Comparison of ENCODE assay signal across 1 cellular context in genomic region chr1:66335859-66336640, GRCh38.
TF ChIP-seq lines count a peak whose summit lies in the region.

No MANE protein-coding gene starts in this region.

TF ChIP-seq in endothelial cell of umbilical vein, 7 proteins besides CTCF, POLR2A, EP300 and RAD21:
- TF ChIP-seq JUN (IDR thresholded peaks at IDR 0.05; ENCODE audit: borderline replicate concordance, insufficient read depth, insufficient read length, low read depth): peak; percentile 93
- TF ChIP-seq FOS (IDR thresholded peaks at IDR 0.05; ENCODE audit: borderline replicate concordance, insufficient read depth, low read length): peak; percentile 92
- TF ChIP-seq EZH2 (IDR thresholded peaks at IDR 0.05; ENCODE audit: borderline replicate concordance, low read depth, low read length, severe bottlenecking): no peak
- peak; percentile 93 for TF ChIP-seq POLR2AphosphoS5 (IDR thresholded peaks at IDR 0.05; ENCODE audit: insufficient read depth, low read depth, low read length)
- peak; percentile 71 for TF ChIP-seq MAX (IDR thresholded peaks at IDR 0.05; ENCODE audit: insufficient read depth, insufficient read length)
- TF ChIP-seq GATA2 (IDR thresholded peaks at IDR 0.05; ENCODE audit: insufficient read depth, insufficient read length, low read depth, low read length): peak; percentile 72
- TF ChIP-seq MYC (IDR thresholded peaks at IDR 0.05; ENCODE audit: low read depth, low read length): peak; percentile 87
TF ChIP-seq in endothelial cell of umbilical vein: peak in this region for 6.
